In the genomic region with DNA sequence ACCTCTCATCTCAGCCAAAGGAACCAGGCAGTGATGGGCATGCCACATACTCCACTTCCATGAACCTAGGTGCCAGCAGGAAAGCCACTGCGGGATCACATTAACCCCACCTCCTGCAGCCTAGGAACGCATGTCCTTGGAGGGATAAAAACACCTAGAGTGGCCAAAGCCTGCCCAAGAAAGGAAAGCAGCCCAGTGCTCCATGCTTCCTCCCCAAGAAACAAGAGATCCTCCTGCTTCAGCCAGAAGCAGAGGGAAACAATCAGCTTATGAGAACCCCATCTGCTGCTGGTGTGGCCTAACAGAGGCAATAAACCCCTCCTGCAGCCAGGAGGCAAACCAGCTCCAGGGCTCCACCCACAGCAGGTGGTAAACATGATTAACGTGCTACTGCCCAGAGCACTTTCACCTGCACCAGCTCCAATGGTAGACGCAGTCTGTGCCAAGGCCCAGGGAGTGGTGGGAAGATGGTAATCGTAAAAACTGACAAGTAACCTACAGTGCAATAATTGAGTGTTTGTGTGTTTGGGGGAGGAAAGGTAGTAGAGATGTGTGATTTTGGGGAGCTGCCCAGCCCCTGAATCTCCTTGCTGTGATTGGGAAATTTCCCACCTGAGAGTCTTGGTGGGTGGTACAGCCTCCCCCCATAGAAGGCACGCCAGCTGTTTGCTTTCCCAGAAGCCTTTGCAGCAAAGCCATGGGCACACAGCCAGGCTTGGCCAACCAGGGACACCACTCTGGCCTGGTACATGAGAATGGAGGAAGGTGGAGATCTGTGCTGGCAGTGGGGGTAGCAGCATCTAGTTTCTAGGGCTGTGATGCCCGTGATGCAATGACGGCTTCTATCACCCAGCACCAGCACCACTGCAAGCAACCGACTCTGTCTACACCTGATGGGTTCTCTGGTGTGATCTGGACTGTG, we compare ENCODE assay signal across 15 cellular contexts. TPM values are rescaled to one million over a fixed set of nuclear protein-coding genes. Genes with fewer than 3 reads are reported as not detected.
DNase-seq lines count a peak whose midpoint lies in the region; ATAC-seq and TF ChIP-seq lines count a peak whose summit lies in the region.
"Had no signal": no experiment of that assay in that cellular context is flagged by ENCODE, and none has a peak within 500 bp of the region (broad histone marks: within the 10 kb centered on the region; RNA-seq: fewer than 3 reads in every experiment).

No MANE protein-coding gene starts in this region.

- TF ChIP-seq CTCF in OCI-LY1 (IDR thresholded peaks at IDR 0.05; ENCODE audit: low read length), result peak; percentile 15; the same call in 1 of the 2 replicates
- no peak for TF ChIP-seq CTCF in testis (IDR thresholded peaks at IDR 0.05)

- H3K9me2 ChIP-seq in OCI-LY1 (ENCODE audit: low read depth, low read length), result no peaks in the 10 kb centered on the region

- DNase-seq in DMS53 treated with DMSO at 0.1 percent for 48 hours (lab: John Stamatoyannopoulos, UW; ENCODE audit: unreplicated experiment) (peak; percentile 45), NCI-H1105 treated with DMSO at 0.1 percent for 48 hours (lab: John Stamatoyannopoulos, UW) (peak; percentile 89), left lobe of liver (ENCODE audit: low spot score) (peak; percentile 46), NCI-H2227 treated with DMSO at 0.1 percent for 48 hours (lab: John Stamatoyannopoulos, UW) (no peak), testis (no peak), putamen (ENCODE audit: low spot score) (no peak), OCI-M2 (lab: John Stamatoyannopoulos, UW; ENCODE audit: unreplicated experiment) (no peak)
- DNase-seq: activated CD8-positive, alpha-beta memory T cell treated with anti-CD3 and anti-CD28 coated beads, Interleukin-2, amount 50 U/mL, for 4 hours; CD8-positive, alpha-beta memory T cell; dermis blood vessel endothelial cell; gastrocnemius medialis; MG63; occipital lobe had no signal

- H3K27ac ChIP-seq in OCI-LY1 (ENCODE audit: low read depth, low read length, poor library complexity, severe bottlenecking), result peak overlapping the region; percentile 49
- H3K27ac ChIP-seq in testis, result no peak overlapping the region
- H3K27ac ChIP-seq: gastrocnemius medialis had no signal

- H3F3A ChIP-seq in OCI-LY1 (ENCODE audit: insufficient read depth, low read length), result no peaks in the 10 kb centered on the region

- H3K4me3 ChIP-seq in OCI-LY1 (ENCODE audit: low read depth, low read length, poor library complexity, severe bottlenecking) (no peak overlapping the region), testis (no peak overlapping the region)
- H3K4me3 ChIP-seq: gastrocnemius medialis, MG63 had no signal

- H3K9ac ChIP-seq in OCI-LY1 (ENCODE audit: low read length), result no peak overlapping the region

- H4K20me1 ChIP-seq in OCI-LY1 (ENCODE audit: insufficient read depth, low read length), result no peaks in the 10 kb centered on the region

- intact Hi-C loops in testis (cut with DNase I; ENCODE audit: low total_unique reads), result no loop called here

- H3K36me3 ChIP-seq in OCI-LY1 (ENCODE audit: insufficient read depth, low read length), result no peaks in the 10 kb centered on the region
- H3K36me3 ChIP-seq in testis (ENCODE audit: low read depth, missing control alignments), result no peaks in the 10 kb centered on the region
- H3K36me3 ChIP-seq: MG63 had no signal

- TF ChIP-seq POLR2A in testis (IDR thresholded peaks at IDR 0.05), result no peak

- H3K27me3 ChIP-seq in OCI-LY1 (ENCODE audit: insufficient read depth, low read length) (no peaks in the 10 kb centered on the region), testis (no peaks in the 10 kb centered on the region)
- H3K27me3 ChIP-seq: gastrocnemius medialis, MG63 had no signal

- peaks cover 59% of the 10 kb centered on the region for H3K4me1 ChIP-seq in OCI-LY1 (ENCODE audit: insufficient read depth, low read length, severe bottlenecking)
- H3K4me1 ChIP-seq in testis, result no peaks in the 10 kb centered on the region

- H2AFZ ChIP-seq in OCI-LY1 (ENCODE audit: low read length), result no peak overlapping the region

- H3K79me2 ChIP-seq in OCI-LY1 (ENCODE audit: insufficient read depth, low read length), result no peaks in the 10 kb centered on the region

- H3K9me3 ChIP-seq in OCI-LY1 (ENCODE audit: low read length) (no peaks in the 10 kb centered on the region), testis (no peaks in the 10 kb centered on the region)
- H3K9me3 ChIP-seq: gastrocnemius medialis, MG63 had no signal

- peak overlapping the region; percentile 17; the same call in 1 of the 2 replicates for H3K4me2 ChIP-seq in OCI-LY1 (ENCODE audit: low read length)

- 77 to 82% methylated on average over 8 to 9 of the region's 9 CpGs for WGBS in testis, 2 donors

- ATAC-seq in left lobe of liver, result no peak
- ATAC-seq: gastrocnemius medialis; stimulated activated effector memory CD8-positive, alpha-beta T cell treated with anti-CD3 and anti-CD28 coated beads, Interleukin-12 subunit alpha, Interleukin-12 subunit beta, amount 100 ng/mL, for 72 hours had no signal

RNA-seq across cellular contexts. Expression of a gene that starts 50.6 kb away (rescaled TPM):
- total RNA-seq in left lobe of liver (10.4 TPM), testis (10 to 100 TPM; 24.2 to 28.0 TPM)
- polyA plus RNA-seq in testis (ENCODE audit: insufficient read depth, low read depth, low replicate concordance), result 48.0 TPM

Comparison
In these comparisons a context has a peak if more than half of its experiments do, and no peak if none do; other contexts are left out.
1. DNase-seq: peak in DMS53 treated with DMSO at 0.1 percent for 48 hours (single experiment), NCI-H1105 treated with DMSO at 0.1 percent for 48 hours (single experiment) and left lobe of liver (single experiment); none in NCI-H2227 treated with DMSO at 0.1 percent for 48 hours (single experiment), testis (single experiment), putamen (single experiment) and OCI-M2 (single experiment).